In genomic region chr12:25495336-25496097, GRCh38 we compare ENCODE assay signal across 13 cellular contexts. TPM values are rescaled to one million over a fixed set of nuclear protein-coding genes. Genes with fewer than 3 reads are reported as not detected.
DNase-seq lines count a peak whose midpoint lies in the region; ATAC-seq and TF ChIP-seq lines count a peak whose summit lies in the region.
"Had no signal": no experiment of that assay in that cellular context is flagged by ENCODE, and none has a peak within 500 bp of the region (broad histone marks: within the 10 kb centered on the region; RNA-seq: fewer than 3 reads in every experiment).

No MANE protein-coding gene starts in this region.

- no peaks in the 10 kb centered on the region for H3K9me2 ChIP-seq in GM23338 (ENCODE audit: insufficient read depth)

- in situ Hi-C loops in SK-MEL-5 (cut with HindIII; ENCODE audit: low pct_unique_long_range_greater_than_20kb, low sequenced_read_pairs) = no loop called here

- DNase-seq in activated CD4-positive, alpha-beta T cell treated with anti-CD3 and anti-CD28 coated beads, Interleukin-2, amount 10 ng/mL, durations not matched to agents 24 days and 14 days = peak; percentile 23
- no peak for DNase-seq in activated CD4-positive, alpha-beta T cell treated with anti-CD3 and anti-CD28 coated beads for 36 hours
- DNase-seq in SK-MEL-5 (ENCODE audit: low read depth, low spot score) (peak; percentile 65), fibroblast of villous mesenchyme (ENCODE audit: low read depth) (peak; percentile 64), type B pancreatic cell (ENCODE audit: extremely low spot score, unreplicated experiment) (no peak), GM23338 (ENCODE audit: low spot score) (no peak), T-helper 1 cell (no peak)
- DNase-seq: NCI-H2171 had no signal

- no peak for ATAC-seq in activated CD4-positive, alpha-beta T cell treated with anti-CD3 and anti-CD28 coated beads for 36 hours
- ATAC-seq in GM21529 (IDR thresholded peaks at IDR 0.05; ENCODE audit: unreplicated experiment) = no peak
- ATAC-seq in GM23338 = no peak
- ATAC-seq: K562; naive thymus-derived CD8-positive, alpha-beta T cell had no signal

- H3K36me3 Mint-ChIP-seq in activated CD4-positive, alpha-beta T cell treated with anti-CD3 and anti-CD28 coated beads, Interleukin-2, amount 10 ng/mL, durations not matched to agents 24 days and 14 days (ENCODE audit: low read depth) = no peaks in the 10 kb centered on the region
- no peaks in the 10 kb centered on the region for H3K36me3 Mint-ChIP-seq in activated CD4-positive, alpha-beta T cell treated with anti-CD3 and anti-CD28 coated beads for 36 hours (ENCODE audit: low read depth)
- H3K36me3 Mint-ChIP-seq in type B pancreatic cell = peaks cover 7% of the 10 kb centered on the region
- H3K36me3 Mint-ChIP-seq in GM23338 (ENCODE audit: low read depth) = no peaks in the 10 kb centered on the region
- H3K36me3 Mint-ChIP-seq: naive thymus-derived CD8-positive, alpha-beta T cell had no signal

- POLR2A ChIA-PET in activated CD4-positive, alpha-beta T cell treated with anti-CD3 and anti-CD28 coated beads for 36 hours (lab: Charles Lee) = no interaction called here

- H3F3A ChIP-seq in GM23338 (replicated peaks; ENCODE audit: low read depth) = no peaks in the 10 kb centered on the region

- no peak overlapping the region for H3K4me3 Mint-ChIP-seq in activated CD4-positive, alpha-beta T cell treated with anti-CD3 and anti-CD28 coated beads, Interleukin-2, amount 10 ng/mL, durations not matched to agents 24 days and 14 days
- H3K4me3 Mint-ChIP-seq in activated CD4-positive, alpha-beta T cell treated with anti-CD3 and anti-CD28 coated beads for 36 hours = no peak overlapping the region
- H3K4me3 Mint-ChIP-seq in type B pancreatic cell (peak overlapping the region; percentile 4), GM23338 (no peak overlapping the region)
- H3K4me3 Mint-ChIP-seq: central memory CD8-positive, alpha-beta T cell; naive thymus-derived CD8-positive, alpha-beta T cell had no signal

- no peak overlapping the region for H3K27ac ChIP-seq in GM23338 (ENCODE audit: low read depth)
- H3K27ac ChIP-seq: suprapubic skin had no signal

- H2AFZ ChIP-seq in GM23338 = no peak overlapping the region

- H3K4me1 ChIP-seq in GM23338 (ENCODE audit: insufficient read depth) = no peaks in the 10 kb centered on the region
- H3K4me1 ChIP-seq: suprapubic skin had no signal

- TF ChIP-seq CTCF in fibroblast of villous mesenchyme (IDR thresholded peaks at IDR 0.05; ENCODE audit: insufficient read depth, low read depth, low read length) (no peak), type B pancreatic cell (conservative IDR thresholded peaks at IDR 0.05) (no peak), GM23338 (conservative IDR thresholded peaks at IDR 0.05; ENCODE audit: low read depth in 2 of 2) (no peak)

- no peak overlapping the region for H3K4me2 ChIP-seq in GM23338

- intact Hi-C loops in activated CD4-positive, alpha-beta T cell treated with anti-CD3 and anti-CD28 coated beads, Interleukin-2, amount 10 ng/mL, durations not matched to agents 24 days and 14 days (cut with micrococcal nuclease) = no loop called here
- intact Hi-C loops in activated CD4-positive, alpha-beta T cell treated with anti-CD3 and anti-CD28 coated beads for 36 hours (cut with DNase I, micrococcal nuclease) = no loop called here

- no peaks in the 10 kb centered on the region for H3K4me1 Mint-ChIP-seq in activated CD4-positive, alpha-beta T cell treated with anti-CD3 and anti-CD28 coated beads, Interleukin-2, amount 10 ng/mL, durations not matched to agents 24 days and 14 days
- H3K4me1 Mint-ChIP-seq in activated CD4-positive, alpha-beta T cell treated with anti-CD3 and anti-CD28 coated beads for 36 hours = peaks cover 7% of the 10 kb centered on the region
- H3K4me1 Mint-ChIP-seq in type B pancreatic cell (ENCODE audit: unreplicated experiment) = peaks cover 11% of the 10 kb centered on the region
- H3K4me1 Mint-ChIP-seq in GM23338 = peaks cover 7% of the 10 kb centered on the region; the same call in 2 of the 3 replicates
- H3K4me1 Mint-ChIP-seq: central memory CD8-positive, alpha-beta T cell had no signal

- no peaks in the 10 kb centered on the region for H3K27me3 ChIP-seq in GM23338 (ENCODE audit: insufficient read depth)
- H3K27me3 ChIP-seq: suprapubic skin had no signal

- H3K27ac Mint-ChIP-seq in activated CD4-positive, alpha-beta T cell treated with anti-CD3 and anti-CD28 coated beads, Interleukin-2, amount 10 ng/mL, durations not matched to agents 24 days and 14 days = no peak overlapping the region
- no peak overlapping the region for H3K27ac Mint-ChIP-seq in activated CD4-positive, alpha-beta T cell treated with anti-CD3 and anti-CD28 coated beads for 36 hours
- H3K27ac Mint-ChIP-seq in type B pancreatic cell = peak overlapping the region; percentile 87
- H3K27ac Mint-ChIP-seq in GM23338 = no peak overlapping the region
- H3K27ac Mint-ChIP-seq: naive thymus-derived CD8-positive, alpha-beta T cell had no signal

- no peak overlapping the region for H3K4me3 ChIP-seq in fibroblast of villous mesenchyme (ENCODE audit: low read depth, low read length)
- no peak overlapping the region for H3K4me3 ChIP-seq in GM23338
- H3K4me3 ChIP-seq: K562, suprapubic skin had no signal

- peaks cover under 1% of the 10 kb centered on the region for H3K27me3 Mint-ChIP-seq in activated CD4-positive, alpha-beta T cell treated with anti-CD3 and anti-CD28 coated beads, Interleukin-2, amount 10 ng/mL, durations not matched to agents 24 days and 14 days
- H3K27me3 Mint-ChIP-seq in activated CD4-positive, alpha-beta T cell treated with anti-CD3 and anti-CD28 coated beads for 36 hours = peaks cover 2% of the 10 kb centered on the region
- no peaks in the 10 kb centered on the region for H3K27me3 Mint-ChIP-seq in type B pancreatic cell
- no peaks in the 10 kb centered on the region for H3K27me3 Mint-ChIP-seq in GM23338 (ENCODE audit: insufficient read depth, low read depth, poor library complexity)

- H3K79me2 ChIP-seq in GM23338 (replicated peaks; ENCODE audit: insufficient read depth) = no peaks in the 10 kb centered on the region

- H4K20me1 ChIP-seq in GM23338 (replicated peaks; ENCODE audit: insufficient read depth) = no peaks in the 10 kb centered on the region

- no peaks in the 10 kb centered on the region for H3K9me3 Mint-ChIP-seq in activated CD4-positive, alpha-beta T cell treated with anti-CD3 and anti-CD28 coated beads, Interleukin-2, amount 10 ng/mL, durations not matched to agents 24 days and 14 days
- H3K9me3 Mint-ChIP-seq in activated CD4-positive, alpha-beta T cell treated with anti-CD3 and anti-CD28 coated beads for 36 hours (ENCODE audit: low read depth) = no peaks in the 10 kb centered on the region
- peaks cover 4% of the 10 kb centered on the region for H3K9me3 Mint-ChIP-seq in type B pancreatic cell
- H3K9me3 Mint-ChIP-seq in GM23338 = no peaks in the 10 kb centered on the region
- H3K9me3 Mint-ChIP-seq: central memory CD8-positive, alpha-beta T cell had no signal

- H3K36me3 ChIP-seq in GM23338 (ENCODE audit: insufficient read depth) = no peaks in the 10 kb centered on the region
- H3K36me3 ChIP-seq: suprapubic skin had no signal

- CTCF ChIA-PET in activated CD4-positive, alpha-beta T cell treated with anti-CD3 and anti-CD28 coated beads for 36 hours (lab: Charles Lee) = no interaction called here

TF ChIP-seq in GM23338, 12 proteins besides CTCF, POLR2A, EP300 and RAD21:
- TF ChIP-seq STAT1 (IDR thresholded peaks at IDR 0.05; ENCODE audit: unreplicated experiment) (no peak), ZNF331 (CRISPR knock-in tag; IDR thresholded peaks at IDR 0.05; ENCODE audit: low read depth) (no peak), POLR2AphosphoS5 (IDR thresholded peaks at IDR 0.05; ENCODE audit: low read depth) (no peak), NANOG (IDR thresholded peaks at IDR 0.05; ENCODE audit: borderline replicate concordance) (no peak), EZH2 (IDR thresholded peaks at IDR 0.05; ENCODE audit: low read depth, unreplicated experiment) (no peak), ZNF114 (CRISPR knock-in tag; IDR thresholded peaks at IDR 0.05) (no peak)
- TF ChIP-seq, protein P1, sequence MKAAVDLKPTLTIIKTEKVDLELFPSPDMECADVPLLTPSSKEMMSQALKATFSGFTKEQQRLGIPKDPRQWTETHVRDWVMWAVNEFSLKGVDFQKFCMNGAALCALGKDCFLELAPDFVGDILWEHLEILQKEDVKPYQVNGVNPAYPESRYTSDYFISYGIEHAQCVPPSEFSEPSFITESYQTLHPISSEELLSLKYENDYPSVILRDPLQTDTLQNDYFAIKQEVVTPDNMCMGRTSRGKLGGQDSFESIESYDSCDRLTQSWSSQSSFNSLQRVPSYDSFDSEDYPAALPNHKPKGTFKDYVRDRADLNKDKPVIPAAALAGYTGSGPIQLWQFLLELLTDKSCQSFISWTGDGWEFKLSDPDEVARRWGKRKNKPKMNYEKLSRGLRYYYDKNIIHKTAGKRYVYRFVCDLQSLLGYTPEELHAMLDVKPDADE (IDR thresholded peaks at IDR 0.05) = no peak

RNA-seq across cellular contexts. Expression of gene LMNTD1, which starts 57.6 kb away (rescaled TPM):
- total RNA-seq in activated CD4-positive, alpha-beta T cell treated with anti-CD3 and anti-CD28 coated beads, Interleukin-2, amount 10 ng/mL, durations not matched to agents 24 days and 14 days = not detected in 2 replicates
- total RNA-seq in activated CD4-positive, alpha-beta T cell treated with anti-CD3 and anti-CD28 coated beads for 36 hours = not detected
- total RNA-seq in SK-MEL-5 (2014; rRNA removed; shearing (Covaris generic)) = not detected in 2 replicates
- polyA plus RNA-seq in SK-MEL-5 (2015; cell fraction: cytosol; rRNA removed) = not detected in 2 replicates
- not detected in 2 replicates for polyA plus RNA-seq in SK-MEL-5 (2015; cell fraction: nucleus; rRNA removed)
- total RNA-seq in fibroblast of villous mesenchyme (not detected in 2 replicates), type B pancreatic cell (ENCODE audit: low replicate concordance) (1.5 TPM in 1 of 2 replicates, not detected in the other)
- not detected in 2 replicates for total RNA-seq in GM23338 (2014; rRNA removed; shearing (Covaris generic))
- not detected in 2 replicates for polyA plus RNA-seq in GM23338 (2016; fragmentation: Nextera tagmentation; extraction: Ambion mirVana)
- total RNA-seq: K562; naive thymus-derived CD8-positive, alpha-beta T cell had no signal
- polyA plus RNA-seq: K562; naive thymus-derived CD8-positive, alpha-beta T cell had no signal

Comparison
In these comparisons a context has a peak if more than half of its experiments do, and no peak if none do; other contexts are left out.
1. DNase-seq: peak in activated CD4-positive, alpha-beta T cell treated with anti-CD3 and anti-CD28 coated beads, Interleukin-2, amount 10 ng/mL, durations not matched to agents 24 days and 14 days (single experiment), SK-MEL-5 (single experiment) and fibroblast of villous mesenchyme (single experiment); none in activated CD4-positive, alpha-beta T cell treated with anti-CD3 and anti-CD28 coated beads for 36 hours (single experiment), type B pancreatic cell (single experiment), GM23338 (single experiment) and T-helper 1 cell (0 of 5).